8 cellular contexts compared by ENCODE assay signal in genomic region chr7:139334399-139335150, GRCh38.
"Had no signal": no experiment of that assay in that cellular context is flagged by ENCODE, and none has a peak within 500 bp of the region (broad histone marks: within the 10 kb centered on the region; RNA-seq: fewer than 3 reads in every experiment).

No MANE protein-coding gene starts in this region.

- ATAC-seq: GM23338, HCT116, HepG2 had no signal

- H3K4me3 Mint-ChIP-seq: GM23338, HFFc6 had no signal

- H2AFZ ChIP-seq: GM23338 had no signal

- DNase-seq: HFFc6, KG1 had no signal

- H3K27ac ChIP-seq: HL-60 had no signal

- H3K4me3 ChIP-seq: GM23338, HAP-1 had no signal

- H3K4me1 ChIP-seq: HAP-1 had no signal

- H3K27ac Mint-ChIP-seq: GM23338, HFFc6 had no signal

- H3K27me3 Mint-ChIP-seq: IgD-negative memory B cell had no signal

- H3K36me3 ChIP-seq: HAP-1 had no signal

- H3K4me2 ChIP-seq: GM23338 had no signal

- H3K4me1 Mint-ChIP-seq: GM23338 had no signal
